Comparison of ENCODE assay signal across 1 cellular context in the genomic region with DNA sequence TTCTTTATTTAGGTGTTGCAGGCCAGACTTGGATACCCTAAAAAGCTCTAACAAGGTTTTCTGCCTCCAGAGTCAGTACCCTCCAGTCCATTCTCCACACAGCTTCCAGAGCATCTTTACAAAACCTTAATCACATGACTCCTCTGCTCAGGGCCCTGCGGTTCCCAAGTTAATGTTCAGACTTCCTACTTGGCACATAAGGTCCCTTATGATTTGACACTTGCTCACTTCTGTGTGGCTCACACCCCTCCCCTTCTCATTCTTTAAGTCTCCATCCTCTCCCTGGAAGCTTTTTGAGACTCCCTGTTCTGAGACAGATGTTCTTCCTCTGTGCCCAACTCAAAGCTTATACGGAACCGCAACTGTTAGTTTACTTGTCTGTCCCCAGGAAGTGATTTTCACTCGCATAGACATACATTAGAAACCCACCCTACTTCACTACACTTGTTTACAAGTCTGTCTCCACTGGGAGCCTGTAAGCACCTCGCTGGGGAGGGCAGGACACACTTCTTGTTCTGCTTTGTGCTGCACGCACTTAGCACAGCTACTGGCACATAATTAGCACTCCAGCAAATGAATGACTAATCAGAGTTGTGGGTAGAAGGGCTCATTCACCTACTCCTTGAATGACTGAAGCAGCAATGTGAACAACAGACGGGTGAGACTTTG.
TF ChIP-seq lines count a peak whose summit lies in the region.

No MANE protein-coding gene starts in this region.

TF ChIP-seq in GM23338, 12 proteins besides CTCF, POLR2A, EP300 and RAD21 (continued from another document):
- TF ChIP-seq, protein P1, sequence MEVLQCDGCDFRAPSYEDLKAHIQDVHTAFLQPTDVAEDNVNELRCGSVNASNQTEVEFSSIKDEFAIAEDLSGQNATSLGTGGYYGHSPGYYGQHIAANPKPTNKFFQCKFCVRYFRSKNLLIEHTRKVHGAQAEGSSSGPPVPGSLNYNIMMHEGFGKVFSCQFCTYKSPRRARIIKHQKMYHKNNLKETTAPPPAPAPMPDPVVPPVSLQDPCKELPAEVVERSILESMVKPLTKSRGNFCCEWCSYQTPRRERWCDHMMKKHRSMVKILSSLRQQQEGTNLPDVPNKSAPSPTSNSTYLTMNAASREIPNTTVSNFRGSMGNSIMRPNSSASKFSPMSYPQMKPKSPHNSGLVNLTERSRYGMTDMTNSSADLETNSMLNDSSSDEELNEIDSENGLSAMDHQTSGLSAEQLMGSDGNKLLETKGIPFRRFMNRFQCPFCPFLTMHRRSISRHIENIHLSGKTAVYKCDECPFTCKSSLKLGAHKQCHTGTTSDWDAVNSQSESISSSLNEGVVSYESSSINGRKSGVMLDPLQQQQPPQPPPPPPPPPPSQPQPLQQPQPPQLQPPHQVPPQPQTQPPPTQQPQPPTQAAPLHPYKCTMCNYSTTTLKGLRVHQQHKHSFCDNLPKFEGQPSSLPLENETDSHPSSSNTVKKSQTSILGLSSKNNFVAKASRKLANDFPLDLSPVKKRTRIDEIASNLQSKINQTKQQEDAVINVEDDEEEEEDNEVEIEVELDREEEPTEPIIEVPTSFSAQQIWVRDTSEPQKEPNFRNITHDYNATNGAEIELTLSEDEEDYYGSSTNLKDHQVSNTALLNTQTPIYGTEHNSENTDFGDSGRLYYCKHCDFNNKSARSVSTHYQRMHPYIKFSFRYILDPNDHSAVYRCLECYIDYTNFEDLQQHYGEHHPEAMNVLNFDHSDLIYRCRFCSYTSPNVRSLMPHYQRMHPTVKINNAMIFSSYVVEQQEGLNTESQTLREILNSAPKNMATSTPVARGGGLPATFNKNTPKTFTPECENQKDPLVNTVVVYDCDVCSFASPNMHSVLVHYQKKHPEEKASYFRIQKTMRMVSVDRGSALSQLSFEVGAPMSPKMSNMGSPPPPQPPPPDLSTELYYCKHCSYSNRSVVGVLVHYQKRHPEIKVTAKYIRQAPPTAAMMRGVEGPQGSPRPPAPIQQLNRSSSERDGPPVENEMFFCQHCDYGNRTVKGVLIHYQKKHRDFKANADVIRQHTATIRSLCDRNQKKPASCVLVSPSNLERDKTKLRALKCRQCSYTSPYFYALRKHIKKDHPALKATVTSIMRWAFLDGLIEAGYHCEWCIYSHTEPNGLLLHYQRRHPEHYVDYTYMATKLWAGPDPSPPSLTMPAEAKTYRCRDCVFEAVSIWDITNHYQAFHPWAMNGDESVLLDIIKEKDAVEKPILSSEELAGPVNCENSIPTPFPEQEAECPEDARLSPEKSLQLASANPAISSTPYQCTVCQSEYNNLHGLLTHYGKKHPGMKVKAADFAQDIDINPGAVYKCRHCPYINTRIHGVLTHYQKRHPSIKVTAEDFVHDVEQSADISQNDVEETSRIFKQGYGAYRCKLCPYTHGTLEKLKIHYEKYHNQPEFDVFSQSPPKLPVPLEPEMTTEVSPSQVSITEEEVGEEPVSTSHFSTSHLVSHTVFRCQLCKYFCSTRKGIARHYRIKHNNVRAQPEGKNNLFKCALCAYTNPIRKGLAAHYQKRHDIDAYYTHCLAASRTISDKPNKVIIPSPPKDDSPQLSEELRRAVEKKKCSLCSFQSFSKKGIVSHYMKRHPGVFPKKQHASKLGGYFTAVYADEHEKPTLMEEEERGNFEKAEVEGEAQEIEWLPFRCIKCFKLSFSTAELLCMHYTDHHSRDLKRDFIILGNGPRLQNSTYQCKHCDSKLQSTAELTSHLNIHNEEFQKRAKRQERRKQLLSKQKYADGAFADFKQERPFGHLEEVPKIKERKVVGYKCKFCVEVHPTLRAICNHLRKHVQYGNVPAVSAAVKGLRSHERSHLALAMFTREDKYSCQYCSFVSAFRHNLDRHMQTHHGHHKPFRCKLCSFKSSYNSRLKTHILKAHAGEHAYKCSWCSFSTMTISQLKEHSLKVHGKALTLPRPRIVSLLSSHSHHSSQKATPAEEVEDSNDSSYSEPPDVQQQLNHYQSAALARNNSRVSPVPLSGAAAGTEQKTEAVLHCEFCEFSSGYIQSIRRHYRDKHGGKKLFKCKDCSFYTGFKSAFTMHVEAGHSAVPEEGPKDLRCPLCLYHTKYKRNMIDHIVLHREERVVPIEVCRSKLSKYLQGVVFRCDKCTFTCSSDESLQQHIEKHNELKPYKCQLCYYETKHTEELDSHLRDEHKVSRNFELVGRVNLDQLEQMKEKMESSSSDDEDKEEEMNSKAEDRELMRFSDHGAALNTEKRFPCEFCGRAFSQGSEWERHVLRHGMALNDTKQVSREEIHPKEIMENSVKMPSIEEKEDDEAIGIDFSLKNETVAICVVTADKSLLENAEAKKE (CRISPR knock-in tag; IDR thresholded peaks at IDR 0.05) = no peak
- no peak for TF ChIP-seq CREB1 (CRISPR knock-in tag; IDR thresholded peaks at IDR 0.05; ENCODE audit: low read depth)
- TF ChIP-seq ZNF114 (CRISPR knock-in tag; IDR thresholded peaks at IDR 0.05) = no peak
- TF ChIP-seq, protein P2, sequence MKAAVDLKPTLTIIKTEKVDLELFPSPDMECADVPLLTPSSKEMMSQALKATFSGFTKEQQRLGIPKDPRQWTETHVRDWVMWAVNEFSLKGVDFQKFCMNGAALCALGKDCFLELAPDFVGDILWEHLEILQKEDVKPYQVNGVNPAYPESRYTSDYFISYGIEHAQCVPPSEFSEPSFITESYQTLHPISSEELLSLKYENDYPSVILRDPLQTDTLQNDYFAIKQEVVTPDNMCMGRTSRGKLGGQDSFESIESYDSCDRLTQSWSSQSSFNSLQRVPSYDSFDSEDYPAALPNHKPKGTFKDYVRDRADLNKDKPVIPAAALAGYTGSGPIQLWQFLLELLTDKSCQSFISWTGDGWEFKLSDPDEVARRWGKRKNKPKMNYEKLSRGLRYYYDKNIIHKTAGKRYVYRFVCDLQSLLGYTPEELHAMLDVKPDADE (IDR thresholded peaks at IDR 0.05) = no peak
